9 cellular contexts compared by ENCODE assay signal in genomic region chr6:12014027-12014872, GRCh38. TPM values are rescaled to one million over a fixed set of nuclear protein-coding genes. Genes with fewer than 3 reads are reported as not detected.
A peak's percentile ranks its signal among the peaks of the same experiment; 100 is the strongest.
DNase-seq lines count a peak whose midpoint lies in the region; ATAC-seq and TF ChIP-seq lines count a peak whose summit lies in the region.
"Had no signal": no experiment of that assay in that cellular context is flagged by ENCODE, and none has a peak within 500 bp of the region (broad histone marks: within the 10 kb centered on the region; RNA-seq: fewer than 3 reads in every experiment).

No MANE protein-coding gene starts in this region.

- TF ChIP-seq CTCF in GM12865 (IDR thresholded peaks at IDR 0.05; ENCODE audit: insufficient read depth, low read depth, low read length, missing control alignments) = no peak
- TF ChIP-seq CTCF in PC-9 (conservative IDR thresholded peaks at IDR 0.05) = no peak
- TF ChIP-seq CTCF in endothelial cell (IDR thresholded peaks at IDR 0.05; ENCODE audit: unreplicated experiment) = no peak
- TF ChIP-seq CTCF in osteoblast (IDR thresholded peaks at IDR 0.05; ENCODE audit: extremely low read depth, low read depth, low read length) = no peak
- TF ChIP-seq CTCF in RWPE1 (conservative IDR thresholded peaks at IDR 0.05; ENCODE audit: low read depth) = no peak

- no peaks in the 10 kb centered on the region for H3K9me2 ChIP-seq in PC-9 (ENCODE audit: insufficient read depth)

- no TSS peak for BruUV-seq in PC-9 (replicated peaks; lab: Mats Ljungman, UMichigan)

- H3K79me2 ChIP-seq in PC-9 (ENCODE audit: low read depth) (peaks cover 41% of the 10 kb centered on the region), osteoblast (ENCODE audit: insufficient read depth, low read length) (peaks cover 12% of the 10 kb centered on the region)

- H3K27ac ChIP-seq in PC-9 (peak overlapping the region; percentile 67), osteoblast (ENCODE audit: low read depth, low read length) (peak overlapping the region; percentile 88), RWPE1 (no peak overlapping the region)

- peaks cover 16% of the 10 kb centered on the region for H3K4me1 Mint-ChIP-seq in endothelial cell (ENCODE audit: unreplicated experiment)

- peaks cover 12% of the 10 kb centered on the region for H3K27me3 Mint-ChIP-seq in endothelial cell (ENCODE audit: unreplicated experiment)

- H3K9me3 ChIP-seq in PC-9 (ENCODE audit: insufficient read depth, low read depth) (peaks cover 12% of the 10 kb centered on the region), osteoblast (ENCODE audit: low read depth, low read length) (no peaks in the 10 kb centered on the region)

- DNase-seq in GM12865 (ENCODE audit: low read depth) = no peak
- DNase-seq in PC-9 = peak; percentile 20 to 96
- DNase-seq in endothelial cell (ENCODE audit: low spot score) = no peak
- peak; percentile 86 for DNase-seq in osteoblast (ENCODE audit: insufficient read length, low spot score, missing footprints)
- DNase-seq in RWPE1 (ENCODE audit: low spot score) = no peak
- no peak for DNase-seq in C1 segment of cervical spinal cord (lab: John Stamatoyannopoulos, UW)
- DNase-seq: head of caudate nucleus had no signal

- H3K4me3 ChIP-seq in GM12865 (ENCODE audit: low read depth, low read length) (peak overlapping the region; percentile 65), PC-9 (peak overlapping the region; percentile 71), osteoblast (ENCODE audit: insufficient read depth, low read length) (peak overlapping the region; percentile 87)

- H3K36me3 Mint-ChIP-seq in endothelial cell (ENCODE audit: low read depth, unreplicated experiment) = peaks cover 11% of the 10 kb centered on the region

- H3K27ac Mint-ChIP-seq in endothelial cell (ENCODE audit: unreplicated experiment) = no peak overlapping the region

- POLR2A ChIA-PET in PC-9 (lab: Charles Lee; ENCODE audit: unreplicated experiment) (interaction anchor here (0.6 kb wide), 1 partner anchor 219 kb away, joined by 3 read pairs; no protein-coding TSS in a partner anchor), RWPE1 (lab: Yijun Ruan, JAX; ENCODE audit: low non-redundant PET) (interaction anchor here (1.2 kb wide), 1 partner anchor 21 kb away, joined by 3 read pairs; no protein-coding TSS in a partner anchor)

- H3K27me3 ChIP-seq in PC-9 (ENCODE audit: insufficient read depth, low read depth) (no peaks in the 10 kb centered on the region), osteoblast (ENCODE audit: insufficient read depth, low read length) (no peaks in the 10 kb centered on the region)

- intact Hi-C loops in PC-9 (cut with micrococcal nuclease; ENCODE audit: unreplicated experiment) = loop anchor here (5.0 kb wide), 1 partner anchor 133 kb away; no protein-coding TSS in a partner anchor

- ATAC-seq in GM19351 (IDR thresholded peaks at IDR 0.05; ENCODE audit: unreplicated experiment) (no peak), HG03378 (IDR thresholded peaks at IDR 0.05; ENCODE audit: unreplicated experiment) (no peak)

- H3K4me3 Mint-ChIP-seq in endothelial cell (ENCODE audit: unreplicated experiment) = peak overlapping the region; percentile 98

- H3K36me3 ChIP-seq in PC-9 (ENCODE audit: low read depth) = peaks cover 32% of the 10 kb centered on the region
- peaks cover 19% of the 10 kb centered on the region for H3K36me3 ChIP-seq in osteoblast (ENCODE audit: insufficient read depth, low read length)

- CTCF ChIA-PET in PC-9 (lab: Charles Lee) = no interaction called here
- CTCF ChIA-PET in RWPE1 (lab: Yijun Ruan, JAX) = interaction anchor here (0.6 to 1.4 kb wide), 2 partner anchors 11 to 21 kb away, joined by 3 read pairs; no protein-coding TSS in a partner anchor

- no peaks in the 10 kb centered on the region for H3K9me3 Mint-ChIP-seq in endothelial cell (ENCODE audit: unreplicated experiment)

- no peak overlapping the region for H2AFZ ChIP-seq in PC-9
- H2AFZ ChIP-seq in osteoblast (ENCODE audit: low read length) = no peak overlapping the region

- H3K4me1 ChIP-seq in PC-9 (replicated peaks; ENCODE audit: insufficient read depth) (peaks cover 25% of the 10 kb centered on the region), osteoblast (ENCODE audit: insufficient read depth, low read length) (peaks cover 22% of the 10 kb centered on the region)

- H4K20me1 ChIP-seq in PC-9 (ENCODE audit: insufficient read depth) (no peaks in the 10 kb centered on the region), osteoblast (ENCODE audit: insufficient read depth, low read length) (no peaks in the 10 kb centered on the region)

- H3F3A ChIP-seq in PC-9 (ENCODE audit: insufficient read depth, low read depth) = peaks cover 28% of the 10 kb centered on the region

- H3K4me2 ChIP-seq in PC-9 = peak overlapping the region; percentile 96
- H3K4me2 ChIP-seq in osteoblast (ENCODE audit: insufficient read depth, low read length) = peak overlapping the region; percentile 89

RNA-seq across cellular contexts. Expression of gene HIVEP1, which starts 2.1 kb away (rescaled TPM):
- 24.2 and 32.6 TPM in 2 replicates for total RNA-seq in PC-9 (2021)
- 19.0 TPM for total RNA-seq in endothelial cell (ENCODE audit: unreplicated experiment)
- 18.8 and 21.2 TPM in 2 replicates for total RNA-seq in osteoblast

Comparison
In these comparisons a context has a peak if more than half of its experiments do, and no peak if none do; other contexts are left out.
1. DNase-seq: peak in PC-9 (2 of 2) and osteoblast (single experiment); none in GM12865 (single experiment), endothelial cell (single experiment), RWPE1 (single experiment) and C1 segment of cervical spinal cord (0 of 14).
2. Peak in every context shown above with its lines, with median percentiles within 50 percentile points of each other: H3K4me3 ChIP-seq.